Comparison of ENCODE assay signal across 8 cellular contexts in genomic region chr1:37692834-37693175, GRCh38. TPM values are rescaled to one million over a fixed set of nuclear protein-coding genes. Genes with fewer than 3 reads are reported as not detected.
DNase-seq lines count a peak whose midpoint lies in the region; ATAC-seq and TF ChIP-seq lines count a peak whose summit lies in the region.

No MANE protein-coding gene starts in this region.

- TF ChIP-seq CTCF in astrocyte of the cerebellum (IDR thresholded peaks at IDR 0.05; ENCODE audit: low read depth, low read length, missing control alignments): no peak

- no peak overlapping the region for H3K27ac ChIP-seq in mesenchymal stem cell (ENCODE audit: low read length, poor library complexity, severe bottlenecking)
- H3K27ac ChIP-seq in aorta (ENCODE audit: low read depth in 1 of 2, low read length in 2 of 2): no peak overlapping the region

- H3K23ac ChIP-seq in mesenchymal stem cell (ENCODE audit: low read length in 2 of 2): no peak overlapping the region

- H3K18ac ChIP-seq in mesenchymal stem cell (ENCODE audit: low read depth in 1 of 2, low read length in 2 of 2): no peak overlapping the region

- no peak overlapping the region for H2BK12ac ChIP-seq in mesenchymal stem cell (ENCODE audit: low read length in 2 of 2)

- WGBS in mesenchymal stem cell: 2% methylated on average over 15 of the region's 16 CpGs
- WGBS in aorta, 2 donors: 1 to 2% methylated on average over 16 of the region's 16 CpGs

- H3K79me1 ChIP-seq in mesenchymal stem cell (replicated peaks; ENCODE audit: low read length, poor library complexity, severe bottlenecking): peaks cover 41% of the 10 kb centered on the region

- H4K91ac ChIP-seq in mesenchymal stem cell (ENCODE audit: low read length): no peak overlapping the region

- H3K36me3 ChIP-seq in mesenchymal stem cell (ENCODE audit: control insufficient read depth in 1 of 2, insufficient read depth in 2 of 2, low read depth in 1 of 2, low read length in 2 of 2) (peaks cover 2 to 10% of the 10 kb centered on the region in 2 experiments), aorta (ENCODE audit: control insufficient read depth in 1 of 2, insufficient read depth in 2 of 2, low read length in 1 of 2) (no peaks in the 10 kb centered on the region)

- H3K4me3 ChIP-seq in astrocyte of the cerebellum (ENCODE audit: low read depth, low read length): peak overlapping the region; percentile 90
- peak overlapping the region; percentile 97 to 98 for H3K4me3 ChIP-seq in mesenchymal stem cell (ENCODE audit: insufficient read depth in 1 of 2, low read depth in 1 of 2, low read length in 2 of 2)
- H3K4me3 ChIP-seq in aorta (ENCODE audit: low read length in 2 of 2): peak overlapping the region; percentile 0 to 57

- H3K9ac ChIP-seq in mesenchymal stem cell (ENCODE audit: low read length): peak overlapping the region; percentile 82

- H2AFZ ChIP-seq in mesenchymal stem cell (ENCODE audit: low read depth, low read length): peak overlapping the region; percentile 92

- in situ Hi-C loops in astrocyte of the cerebellum (cut with HindIII; ENCODE audit: low sequenced_read_pairs): no loop called here

- ATAC-seq in aorta (ENCODE audit: low FRiP score) (no peak), HG02798 (IDR thresholded peaks at IDR 0.05; ENCODE audit: poor library complexity, unreplicated experiment) (no peak)

- H3K4ac ChIP-seq in mesenchymal stem cell (ENCODE audit: low read depth in 1 of 2, low read length in 2 of 2): no peak overlapping the region

- H3K4me2 ChIP-seq in mesenchymal stem cell (ENCODE audit: low read length, poor library complexity, severe bottlenecking): peak overlapping the region; percentile 83

- H3K9me3 ChIP-seq in mesenchymal stem cell (ENCODE audit: control insufficient read depth, low read length) (no peaks in the 10 kb centered on the region), aorta (ENCODE audit: control insufficient read depth, low read length) (no peaks in the 10 kb centered on the region)

- no peak overlapping the region for H2BK15ac ChIP-seq in mesenchymal stem cell (ENCODE audit: low read depth, poor library complexity, severe bottlenecking)

- peak overlapping the region; percentile 35 for H4K8ac ChIP-seq in mesenchymal stem cell (ENCODE audit: low read length)

- H3K27me3 ChIP-seq in mesenchymal stem cell (ENCODE audit: control insufficient read depth in 1 of 2, insufficient read depth in 1 of 2, low read length in 2 of 2) (no peaks in the 10 kb centered on the region), aorta (ENCODE audit: control insufficient read depth in 1 of 2, insufficient read depth in 2 of 2, low read length in 1 of 2) (no peaks in the 10 kb centered on the region)

- intact Hi-C loops in aorta (cut with DNase I): loop anchor here in 1 of 2 donors (5.0 kb wide), 2 partner anchors 96 to 114 kb away; partner anchors contain the start of genes C1orf122, GNL2 and YRDC

- peaks cover 20% of the 10 kb centered on the region for H3K4me1 ChIP-seq in mesenchymal stem cell (ENCODE audit: control insufficient read depth, insufficient read depth, low read depth, low read length)
- H3K4me1 ChIP-seq in aorta (ENCODE audit: control insufficient read depth in 1 of 2, insufficient read depth in 2 of 2, low read length in 2 of 2): no peaks in the 10 kb centered on the region

- DNase-seq in stimulated activated CD4-positive, alpha-beta T cell treated with anti-CD3 and anti-CD28 coated beads, Interleukin-1b, Interleukin-23, amount 100 ng/mL, for 48 hours: peak; percentile 34
- DNase-seq in stimulated activated CD4-positive, alpha-beta T cell treated with anti-CD3 and anti-CD28 coated beads, Interleukin-4, amount 100 ng/mL, for 1 hour: no peak
- no peak for DNase-seq in astrocyte of the cerebellum (ENCODE audit: low read depth)
- no peak for DNase-seq in mesenchymal stem cell
- DNase-seq in aorta: no peak
- DNase-seq in kidney glomerular epithelial cell (lab: John Stamatoyannopoulos, UW): no peak
- DNase-seq in occipital lobe (lab: John Stamatoyannopoulos, UW): no peak

- no peak overlapping the region for H2BK5ac ChIP-seq in mesenchymal stem cell (ENCODE audit: low read depth, low read length, poor library complexity, severe bottlenecking)

- no peak overlapping the region for H3K14ac ChIP-seq in mesenchymal stem cell (ENCODE audit: low read length in 2 of 2)

- no peak overlapping the region for H2BK120ac ChIP-seq in mesenchymal stem cell (ENCODE audit: low read depth, low read length)

- H2AK5ac ChIP-seq in mesenchymal stem cell (ENCODE audit: low read length, severe bottlenecking): no peak overlapping the region

RNA-seq across cellular contexts. Expression of gene CDCA8, which starts 0.5 kb away (rescaled TPM):
- 4.9 TPM for polyA plus RNA-seq in mesenchymal stem cell (2013, experiment 1 of 2)
- 4.9 TPM for polyA plus RNA-seq in mesenchymal stem cell (2013, experiment 2 of 2)
- total RNA-seq in aorta (1 to 10 TPM in 1 of 2 donors, under 1 TPM in 1; 0.71 to 1.2 TPM), occipital lobe (0.31 TPM)
- polyA plus RNA-seq in aorta: under 1 TPM; 0.56 to 0.88 TPM

RNA-seq across cellular contexts. Expression of gene RSPO1, which starts 58.1 kb away (rescaled TPM):
- 0.17 TPM for polyA plus RNA-seq in mesenchymal stem cell (2013, experiment 1 of 2)
- 0.12 TPM for polyA plus RNA-seq in mesenchymal stem cell (2013, experiment 2 of 2)
- total RNA-seq in aorta (1 to 10 TPM in 1 of 2 donors, not detected in 1; 1.2 TPM), occipital lobe (not detected)
- polyA plus RNA-seq in aorta: under 1 TPM in 1 of 2 donors, not detected in 1; 0.63 TPM

Comparison
In these comparisons a context has a peak if more than half of its experiments do, and no peak if none do; other contexts are left out.
1. H3K4me3 ChIP-seq: peak in every context shown above with its lines; median percentile 98 in mesenchymal stem cell; 90 in astrocyte of the cerebellum; 28 in aorta.